ENCODE assay signal across 2 cellular contexts in the genomic region with DNA sequence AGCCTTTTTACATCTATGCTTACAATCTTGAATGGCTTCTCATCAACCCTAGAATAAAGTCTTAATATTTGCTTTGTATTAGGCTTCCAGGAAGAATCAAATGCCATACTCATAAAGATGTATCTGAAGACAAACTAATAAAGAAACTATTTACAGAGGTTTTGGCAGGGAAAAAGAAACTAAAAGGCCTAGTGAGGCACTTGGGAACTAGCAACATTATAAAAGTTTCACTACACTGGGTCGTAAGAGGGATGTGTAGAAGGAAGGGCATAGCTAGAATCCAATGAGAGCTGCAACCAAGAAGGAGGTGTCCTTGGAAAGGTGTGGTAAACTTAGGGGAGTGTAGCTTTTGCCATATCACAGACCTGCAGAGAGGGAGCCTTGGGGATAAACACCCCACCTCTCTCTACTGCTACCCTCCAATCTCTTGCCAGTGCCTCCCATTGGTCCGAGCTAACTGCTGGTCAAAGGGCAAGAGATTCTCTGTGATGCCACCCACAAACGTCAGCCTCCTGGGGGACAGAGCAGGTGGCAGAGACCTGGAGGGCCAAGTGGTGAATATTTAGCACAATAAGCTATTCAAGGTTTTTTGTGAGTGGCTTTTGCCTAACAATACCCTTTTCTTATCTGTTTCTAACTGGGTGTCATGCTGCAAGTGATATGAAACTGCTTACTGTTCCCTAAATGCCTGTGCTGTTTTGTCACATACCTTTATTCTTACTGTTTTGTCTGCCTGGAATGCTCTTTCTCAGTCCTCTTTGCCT.
TF ChIP-seq lines count a peak whose summit lies in the region.

No MANE protein-coding gene starts in this region.

TF ChIP-seq in GM23338, 12 proteins besides CTCF, POLR2A, EP300 and RAD21:
- TF ChIP-seq, protein P1, sequence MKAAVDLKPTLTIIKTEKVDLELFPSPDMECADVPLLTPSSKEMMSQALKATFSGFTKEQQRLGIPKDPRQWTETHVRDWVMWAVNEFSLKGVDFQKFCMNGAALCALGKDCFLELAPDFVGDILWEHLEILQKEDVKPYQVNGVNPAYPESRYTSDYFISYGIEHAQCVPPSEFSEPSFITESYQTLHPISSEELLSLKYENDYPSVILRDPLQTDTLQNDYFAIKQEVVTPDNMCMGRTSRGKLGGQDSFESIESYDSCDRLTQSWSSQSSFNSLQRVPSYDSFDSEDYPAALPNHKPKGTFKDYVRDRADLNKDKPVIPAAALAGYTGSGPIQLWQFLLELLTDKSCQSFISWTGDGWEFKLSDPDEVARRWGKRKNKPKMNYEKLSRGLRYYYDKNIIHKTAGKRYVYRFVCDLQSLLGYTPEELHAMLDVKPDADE (IDR thresholded peaks at IDR 0.05): no peak
- TF ChIP-seq NANOG (IDR thresholded peaks at IDR 0.05; ENCODE audit: borderline replicate concordance): no peak

TF ChIP-seq in H1, 55 proteins besides CTCF, POLR2A, EP300 and RAD21:
- TF ChIP-seq RFX5 (IDR thresholded peaks at IDR 0.05; ENCODE audit: borderline replicate concordance, low read depth, low read length) (no peak), SIRT6 (IDR thresholded peaks at IDR 0.05; ENCODE audit: low read length) (no peak), SRF (IDR thresholded peaks at IDR 0.05; ENCODE audit: low read depth, low read length) (no peak), TEAD4 (IDR thresholded peaks at IDR 0.05; ENCODE audit: low read depth, low read length) (no peak), PHF8 (conservative IDR thresholded peaks at IDR 0.05; ENCODE audit: low read depth, low read length) (no peak), TCF12 (IDR thresholded peaks at IDR 0.05; ENCODE audit: low read depth, low read length) (no peak), SP2 (IDR thresholded peaks at IDR 0.05; ENCODE audit: low read length) (no peak), SAP30 (IDR thresholded peaks at IDR 0.05; ENCODE audit: insufficient read depth, insufficient replicate concordance, low read length) (no peak), MAFK (IDR thresholded peaks at IDR 0.05; ENCODE audit: low read depth, low read length) (no peak), NANOG (IDR thresholded peaks at IDR 0.05; ENCODE audit: insufficient read depth, low read depth, low read length, poor library complexity, severe bottlenecking) (no peak), KDM4A (IDR thresholded peaks at IDR 0.05; ENCODE audit: low read depth, low read length, severe bottlenecking) (no peak), CHD2 (IDR thresholded peaks at IDR 0.05; ENCODE audit: low read length) (no peak), POLR2AphosphoS5 (IDR thresholded peaks at IDR 0.05; ENCODE audit: low read depth, low read length) (no peak), HDAC6 (IDR thresholded peaks at IDR 0.05; ENCODE audit: low read depth, low read length) (no peak), CBX8 (IDR thresholded peaks at IDR 0.05; ENCODE audit: borderline replicate concordance, low read depth, low read length) (no peak), RNF2 (IDR thresholded peaks at IDR 0.05; ENCODE audit: borderline replicate concordance, low read depth, low read length, missing control alignments, poor library complexity, severe bottlenecking) (no peak)
- TF ChIP-seq, protein P2, sequence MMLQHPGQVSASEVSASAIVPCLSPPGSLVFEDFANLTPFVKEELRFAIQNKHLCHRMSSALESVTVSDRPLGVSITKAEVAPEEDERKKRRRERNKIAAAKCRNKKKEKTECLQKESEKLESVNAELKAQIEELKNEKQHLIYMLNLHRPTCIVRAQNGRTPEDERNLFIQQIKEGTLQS (IDR thresholded peaks at IDR 0.05; ENCODE audit: insufficient read depth, low read depth, low read length): no peak
- TF ChIP-seq, protein P3, sequence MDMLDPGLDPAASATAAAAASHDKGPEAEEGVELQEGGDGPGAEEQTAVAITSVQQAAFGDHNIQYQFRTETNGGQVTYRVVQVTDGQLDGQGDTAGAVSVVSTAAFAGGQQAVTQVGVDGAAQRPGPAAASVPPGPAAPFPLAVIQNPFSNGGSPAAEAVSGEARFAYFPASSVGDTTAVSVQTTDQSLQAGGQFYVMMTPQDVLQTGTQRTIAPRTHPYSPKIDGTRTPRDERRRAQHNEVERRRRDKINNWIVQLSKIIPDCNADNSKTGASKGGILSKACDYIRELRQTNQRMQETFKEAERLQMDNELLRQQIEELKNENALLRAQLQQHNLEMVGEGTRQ (IDR thresholded peaks at IDR 0.05; ENCODE audit: low read length): no peak
